2 cellular contexts compared by ENCODE assay signal in the genomic region with DNA sequence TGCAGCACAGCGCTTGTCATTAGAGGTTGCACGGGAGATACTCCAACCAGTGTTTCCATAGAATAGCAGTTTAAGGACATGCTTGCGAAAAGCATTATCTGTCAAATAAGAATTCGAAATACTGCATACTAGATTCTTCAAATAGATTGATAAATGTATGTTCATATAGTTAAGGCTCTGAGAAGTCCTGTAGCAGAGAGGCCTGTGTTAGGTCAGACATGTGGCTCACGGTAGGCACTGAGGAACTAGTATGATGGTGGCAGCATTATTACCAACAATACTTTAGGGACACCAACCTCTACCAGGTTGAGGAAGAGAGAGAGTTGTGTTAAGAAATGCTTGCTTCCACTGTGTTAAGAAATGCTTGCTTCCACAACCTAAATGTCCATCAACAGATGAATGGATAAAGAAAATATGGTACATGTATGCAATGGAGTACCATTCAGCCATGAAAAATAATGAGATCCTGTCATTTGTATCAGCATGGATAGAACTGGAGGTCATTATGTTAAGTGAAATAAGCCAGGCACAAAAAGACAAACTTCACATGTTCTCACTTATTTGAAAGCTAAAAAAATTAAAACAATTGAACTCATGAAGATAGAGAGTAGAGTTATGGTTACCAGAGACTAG.
TF ChIP-seq lines count a peak whose summit lies in the region.

No MANE protein-coding gene starts in this region.

TF ChIP-seq in HEK293, 187 proteins besides CTCF, POLR2A, EP300 and RAD21:
- TF ChIP-seq SP3 (tag by site-specific recombination; IDR thresholded peaks at IDR 0.05): no peak
- peak; percentile 87 for TF ChIP-seq ZNF146 (tag by site-specific recombination; IDR thresholded peaks at IDR 0.05)
- TF ChIP-seq OSR2 (tag by site-specific recombination; IDR thresholded peaks at IDR 0.05): no peak
- 0 out of 2 replicates have a peak, but pooled peaks have one; percentile 66 for TF ChIP-seq ZNF239 (tag by site-specific recombination; IDR thresholded peaks at IDR 0.05)
TF ChIP-seq in HEK293: peak in this region for 2.

TF ChIP-seq in K562, 482 proteins besides CTCF, POLR2A, EP300 and RAD21:
- TF ChIP-seq ZNF175 (CRISPR knock-in tag; IDR thresholded peaks at IDR 0.05; ENCODE audit: low read depth) (no peak), ZNF239 (CRISPR knock-in tag; IDR thresholded peaks at IDR 0.05) (peak; percentile 56), ZNF146 (CRISPR knock-in tag; IDR thresholded peaks at IDR 0.05; ENCODE audit: unreplicated experiment) (peak; percentile 66), RUNX1 (IDR thresholded peaks at IDR 0.05; ENCODE audit: low read depth) (no peak)
